ENCODE assay signal across 8 cellular contexts in the genomic region with DNA sequence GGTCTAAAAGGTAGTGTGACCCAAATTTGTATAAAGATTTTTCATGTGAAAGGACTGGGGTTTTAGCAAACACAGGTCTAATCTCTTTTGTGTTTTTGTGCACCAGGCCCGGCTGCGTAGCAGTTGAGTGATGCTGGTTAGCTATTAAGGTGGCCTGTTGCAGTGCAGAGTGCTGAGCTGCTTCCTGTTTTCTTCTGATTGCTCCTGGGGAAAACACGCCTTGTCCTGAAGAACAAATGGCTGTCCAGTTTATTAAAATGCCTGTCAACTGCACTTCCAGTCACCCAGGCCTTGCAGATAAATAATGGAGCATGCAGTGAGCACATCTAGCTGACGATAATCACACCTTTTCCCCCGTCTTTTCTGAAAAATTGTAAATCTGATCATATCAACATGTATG. TPM values are rescaled to one million over a fixed set of nuclear protein-coding genes. Genes with fewer than 3 reads are reported as not detected.
A peak's percentile ranks its signal among the peaks of the same experiment; 100 is the strongest.
DNase-seq lines count a peak whose midpoint lies in the region; ATAC-seq and TF ChIP-seq lines count a peak whose summit lies in the region.

No MANE protein-coding gene starts in this region.

- ATAC-seq in GM21529 (IDR thresholded peaks at IDR 0.05; ENCODE audit: unreplicated experiment) = peak; percentile 70

- POLR2A ChIA-PET in PC-9 (lab: Charles Lee; ENCODE audit: unreplicated experiment) = interaction anchor here (0.6 to 2.1 kb wide), 4 partner anchors 95 to 1246 kb away, joined by 3 to 8 read pairs (median 5); a partner anchor contains a TSS

- H3K4me3 ChIP-seq in PC-9 = peak overlapping the region; percentile 89
- H3K4me3 ChIP-seq in fibroblast of mammary gland (ENCODE audit: control insufficient read depth, low read depth, low read length) = peak overlapping the region; percentile 89

- H4K20me1 ChIP-seq in PC-9 (ENCODE audit: insufficient read depth) = 0 out of 2 replicates have a peak, but pooled peaks cover 6% of the 10 kb centered on the region

- CTCF ChIA-PET in PC-9 (lab: Charles Lee) = interaction anchor here (0.6 to 1.7 kb wide), 6 partner anchors 21 to 84 kb away, joined by 3 to 9 read pairs (median 4); a partner anchor contains a TSS

- H3K4me1 ChIP-seq in PC-9 (replicated peaks; ENCODE audit: insufficient read depth) = peaks cover 32% of the 10 kb centered on the region

- H3K36me3 Mint-ChIP-seq in nephron progenitor cell (ENCODE audit: low read depth) = peaks cover 6% of the 10 kb centered on the region

- peaks cover 3% of the 10 kb centered on the region for H3K27me3 Mint-ChIP-seq in nephron progenitor cell (ENCODE audit: low read depth, poor library complexity)

- H3K9me3 Mint-ChIP-seq in nephron progenitor cell = no peaks in the 10 kb centered on the region

- H3K4me1 Mint-ChIP-seq in nephron progenitor cell = peaks cover 22% of the 10 kb centered on the region

- TF ChIP-seq CTCF in PC-9 (conservative IDR thresholded peaks at IDR 0.05) (no peak), fibroblast of mammary gland (conservative IDR thresholded peaks at IDR 0.05; ENCODE audit: control insufficient read depth, insufficient read depth, low read depth, low read length) (no peak), nephron progenitor cell (IDR thresholded peaks at IDR 0.05) (no peak)

- peak overlapping the region; percentile 95 for H2AFZ ChIP-seq in PC-9

- peak overlapping the region; percentile 68 for H3K27ac Mint-ChIP-seq in nephron progenitor cell

- no TSS peak for BruUV-seq in PC-9 (replicated peaks; lab: Mats Ljungman, UMichigan)

- H3K4me3 Mint-ChIP-seq in nephron progenitor cell = peak overlapping the region; percentile 97

- peaks cover 12% of the 10 kb centered on the region for H3K36me3 ChIP-seq in PC-9 (ENCODE audit: low read depth)

- H3K9me2 ChIP-seq in PC-9 (ENCODE audit: insufficient read depth) = no peaks in the 10 kb centered on the region

- no peaks in the 10 kb centered on the region for H3K27me3 ChIP-seq in PC-9 (ENCODE audit: insufficient read depth, low read depth)

- H3K4me2 ChIP-seq in PC-9 = peak overlapping the region; percentile 87

- DNase-seq in DMS79 treated with DMSO at 0.1 percent for 48 hours (lab: John Stamatoyannopoulos, UW) = peak; percentile 96
- DNase-seq in HuH-7 (ENCODE audit: low spot score) = peak; percentile 47
- peak; percentile 64 to 97 for DNase-seq in PC-9
- peak; percentile 49 for DNase-seq in activated T-helper 1 cell treated with Interleukin-2 at 50 U/mL for 16 hours (ENCODE audit: low read depth)
- DNase-seq in fibroblast of mammary gland (ENCODE audit: low read depth) = peak; percentile 97
- peak; percentile 41 for DNase-seq in nephron progenitor cell
- DNase-seq in superior temporal gyrus (ENCODE audit: extremely low spot score) = peak; percentile 88

- peak overlapping the region; percentile 85 for H3K27ac ChIP-seq in PC-9

- H3K79me2 ChIP-seq in PC-9 (ENCODE audit: low read depth) = peaks cover 35% of the 10 kb centered on the region

- peaks cover 15% of the 10 kb centered on the region for H3F3A ChIP-seq in PC-9 (ENCODE audit: insufficient read depth, low read depth)

- H3K9me3 ChIP-seq in PC-9 (ENCODE audit: insufficient read depth, low read depth) = no peaks in the 10 kb centered on the region

- intact Hi-C loops in PC-9 (cut with micrococcal nuclease; ENCODE audit: unreplicated experiment) = loop anchor here (1.0 to 10.0 kb wide), 8 partner anchors 22 to 1359 kb away; a partner anchor contains a TSS

RNA-seq across cellular contexts. Expression of a gene that starts 1.8 kb away (rescaled TPM):
- 22.9 and 24.2 TPM in 2 replicates for total RNA-seq in PC-9 (2021)

RNA-seq across cellular contexts. Expression of a gene that starts 19.3 kb away (rescaled TPM):
- not detected in 2 replicates for total RNA-seq in PC-9 (2021)

RNA-seq across cellular contexts. Expression of a gene that starts 21.1 kb away (rescaled TPM):
- 8.0 and 8.1 TPM in 2 replicates for total RNA-seq in PC-9 (2021)

RNA-seq across cellular contexts. Expression of a gene that starts 43.5 kb away (rescaled TPM):
- total RNA-seq in PC-9 (2021) = not detected in 2 replicates

Comparison
In these comparisons a context has a peak if more than half of its experiments do, and no peak if none do; other contexts are left out.
1. Peak in every context shown above with its lines: DNase-seq, ATAC-seq, H3K4me3 ChIP-seq and H3K27ac ChIP-seq.
2. DNase-seq: peak in every context shown above with its lines; median percentile 97 in fibroblast of mammary gland; 96 in DMS79 treated with DMSO at 0.1 percent for 48 hours; 88 in superior temporal gyrus; 80 in PC-9; 49 in activated T-helper 1 cell treated with Interleukin-2 at 50 U/mL for 16 hours; 47 in HuH-7; 41 in nephron progenitor cell.